In the genomic region with DNA sequence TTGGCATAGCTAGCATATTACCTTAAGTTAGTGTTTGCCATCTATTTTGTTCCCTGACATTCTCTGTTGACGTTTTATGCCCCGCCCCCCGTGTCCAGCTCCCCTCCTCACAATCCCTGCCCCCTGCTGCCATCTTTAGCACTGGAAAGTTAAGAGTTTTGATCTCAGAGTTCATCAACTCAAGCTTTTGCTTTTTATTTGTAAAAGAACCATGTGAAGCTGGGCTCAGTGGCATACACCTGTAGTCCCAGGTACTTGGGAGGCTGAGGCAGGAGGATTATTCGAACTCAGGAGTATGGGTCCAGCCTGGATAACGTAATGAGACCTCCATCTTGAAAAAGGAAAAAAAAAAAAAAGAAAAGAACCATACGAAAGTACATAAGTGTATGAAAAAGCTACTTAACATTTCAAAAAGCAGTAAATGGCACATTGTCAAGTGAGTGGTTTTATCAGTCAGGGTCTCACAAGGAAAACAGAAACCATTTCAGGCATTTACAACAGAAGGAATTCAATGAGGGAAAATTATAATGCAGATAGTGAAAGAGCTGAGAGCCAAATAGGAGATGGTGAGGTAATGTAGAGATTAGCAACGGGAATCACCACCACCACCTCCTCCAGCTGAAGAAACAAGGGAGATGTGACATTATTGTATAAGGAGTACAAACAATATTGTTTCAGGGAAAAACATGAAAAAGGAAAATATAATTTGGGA, we compare ENCODE assay signal across 30 cellular contexts.
DNase-seq lines count a peak whose midpoint lies in the region; FAIRE-seq and TF ChIP-seq lines count a peak whose summit lies in the region.
"Had no signal": no experiment of that assay in that cellular context is flagged by ENCODE, and none has a peak within 500 bp of the region (broad histone marks: within the 10 kb centered on the region; RNA-seq: fewer than 3 reads in every experiment).

No MANE protein-coding gene starts in this region.

- H3K27ac Mint-ChIP-seq in activated naive CD4-positive, alpha-beta T cell treated with anti-CD3 and anti-CD28 coated beads for 36 hours = no peak overlapping the region
- H3K27ac Mint-ChIP-seq: IgD-negative memory B cell, T-helper 17 cell had no signal

- H3K36me3 ChIP-seq in H7 (replicated peaks; ENCODE audit: control insufficient read depth, insufficient read depth, low read length) = no peaks in the 10 kb centered on the region
- H3K36me3 ChIP-seq in NT2/D1 (ENCODE audit: insufficient read depth, insufficient read length, low read length) = no peaks in the 10 kb centered on the region
- H3K36me3 ChIP-seq in H1 (ENCODE audit: control insufficient read depth in 2 of 4, insufficient read depth in 4 of 4, low read length in 3 of 4) = no peaks in the 10 kb centered on the region
- no peaks in the 10 kb centered on the region for H3K36me3 ChIP-seq in mesendoderm (ENCODE audit: control insufficient read depth, insufficient read depth, low read length)
- H3K36me3 ChIP-seq: lower lobe of right lung, MG63, SJCRH30, uterus, WERI-Rb-1 had no signal

- H4K5ac ChIP-seq in H1 (ENCODE audit: insufficient read length, low read depth, low read length) = peak overlapping the region; percentile 33
- no peak overlapping the region for H4K5ac ChIP-seq in mesendoderm (ENCODE audit: low read length)

- TF ChIP-seq RAD21 in H1 (IDR thresholded peaks at IDR 0.05 in 1 of 2, conservative IDR thresholded peaks at IDR 0.05 in 1 of 2; ENCODE audit: low read depth in 2 of 2, low read length in 2 of 2) = no peak

- H3K23me2 ChIP-seq in H1 (ENCODE audit: low read depth, low read length) = no peaks in the 10 kb centered on the region

- peak; percentile 55 for FAIRE-seq in H1 (lab: Jason Lieb, UNC)

- no peaks in the 10 kb centered on the region for H4K20me1 ChIP-seq in H1 (replicated peaks in 1 of 2; ENCODE audit: control insufficient read depth in 1 of 2, insufficient read depth in 2 of 2, low read length in 2 of 2)

- H4K91ac ChIP-seq in H1 (replicated peaks; ENCODE audit: insufficient read length, low read length) = no peak overlapping the region

- TF ChIP-seq EP300 in H1 (IDR thresholded peaks at IDR 0.05; ENCODE audit: borderline replicate concordance in 1 of 2, low read depth in 2 of 2, low read length in 2 of 2) = no peak

- H3K27ac ChIP-seq in H1 (ENCODE audit: low read depth, low read length) (peak overlapping the region; percentile 79; the same call in 1 of the 2 replicates), mesendoderm (ENCODE audit: low read depth, low read length) (peak overlapping the region; percentile 46), substantia nigra (ENCODE audit: low read depth, low read length, poor library complexity, severe bottlenecking) (no peak overlapping the region)
- H3K27ac ChIP-seq: lower lobe of right lung, PC-9, SJCRH30, uterus, WERI-Rb-1 had no signal

- H2BK15ac ChIP-seq in H1 (ENCODE audit: low read length) = no peak overlapping the region
- no peak overlapping the region for H2BK15ac ChIP-seq in mesendoderm (replicated peaks; ENCODE audit: low read depth)

- POLR2A ChIA-PET in H1 (lab: Charles Lee; ENCODE audit: partially characterized antibody) = interaction anchor here (0.9 to 1.4 kb wide), 8 partner anchors 9 to 65 kb away, joined by 3 to 4 read pairs (median 3); a partner anchor contains a TSS
- POLR2A ChIA-PET in GM10248 (lab: Yijun Ruan, JAX) = no interaction called here

- no peak overlapping the region for H2AFZ ChIP-seq in H1 (ENCODE audit: low read length)
- H2AFZ ChIP-seq: PC-9 had no signal

- peaks cover 3% of the 10 kb centered on the region for H3K4me1 ChIP-seq in NT2/D1 (ENCODE audit: insufficient read depth, insufficient read length)
- H3K4me1 ChIP-seq in H1 (replicated peaks in 1 of 4; ENCODE audit: control insufficient read depth in 3 of 4, insufficient read depth in 4 of 4, low read length in 3 of 4) = peaks cover 17 to 39% (median 29%) of the 10 kb centered on the region in 4 experiments
- peaks cover 10% of the 10 kb centered on the region for H3K4me1 ChIP-seq in mesendoderm (ENCODE audit: control insufficient read depth, low read depth, low read length)
- H3K4me1 ChIP-seq: lower lobe of right lung, SJCRH30, uterus had no signal

- no peak overlapping the region for H3K56ac ChIP-seq in H1 (replicated peaks; ENCODE audit: insufficient read length, low read depth, low read length)
- peak overlapping the region; percentile 17 for H3K56ac ChIP-seq in mesendoderm (ENCODE audit: low read length)

- H3K27me3 Mint-ChIP-seq in activated naive CD4-positive, alpha-beta T cell treated with anti-CD3 and anti-CD28 coated beads for 36 hours (ENCODE audit: low read depth) = no peaks in the 10 kb centered on the region
- H3K27me3 Mint-ChIP-seq: IgD-negative memory B cell, T-helper 17 cell had no signal

- no peak overlapping the region for H3K4ac ChIP-seq in H1 (replicated peaks; ENCODE audit: insufficient read length, low read depth, low read length)
- H3K4ac ChIP-seq in mesendoderm (ENCODE audit: low read depth, low read length) = no peak overlapping the region

- TF ChIP-seq CTCF in H1 (IDR thresholded peaks at IDR 0.05; ENCODE audit: control extremely low read depth in 1 of 3, insufficient read depth in 1 of 3, low read depth in 1 of 3, low read length in 3 of 3) = no peak
- TF ChIP-seq CTCF in GM10248 (IDR thresholded peaks at IDR 0.05; ENCODE audit: control extremely low read depth, extremely low read depth, low read depth, missing control alignments) = no peak

- H3K18ac ChIP-seq in H1 (ENCODE audit: extremely low read depth, low read length) (no peak overlapping the region; the same call in 1 of the 2 replicates), mesendoderm (ENCODE audit: low read length) (peak overlapping the region; percentile 39)

- H2BK120ac ChIP-seq in H1 (replicated peaks; ENCODE audit: low read depth, low read length) (no peak overlapping the region), mesendoderm (ENCODE audit: low read depth, low read length) (no peak overlapping the region)

- DNase-seq in H7 (no peak), NT2/D1 (ENCODE audit: low read depth, low spot score) (peak; percentile 35), H1 (ENCODE audit: low read depth in 1 of 2, low spot score in 2 of 2) (peak in 1 of 2 experiments; percentile 19), mesendoderm (peak; percentile 59), substantia nigra (lab: John Stamatoyannopoulos, UW) (no peak), germinal center (ENCODE audit: low spot score) (no peak), GM10248 (ENCODE audit: extremely low spot score) (no peak)
- DNase-seq in activated naive CD4-positive, alpha-beta T cell treated with anti-CD3 and anti-CD28 coated beads for 36 hours = no peak
- DNase-seq: ACHN; activated CD4-positive, alpha-beta T cell treated with anti-CD3 and anti-CD28 coated beads, Interleukin-2, amount 50 U/mL, for 4 hours; activated gamma-delta T cell; C1 segment of cervical spinal cord; Calu3; cerebellar nuclear complex; effector memory CD4-positive, alpha-beta T cell; head of caudate nucleus; islet precursor cell; lower lobe of right lung; MG63; NCI-H1436 treated with DMSO at 0.1 percent for 48 hours; NCI-H2171 treated with DMSO at 0.1 percent for 48 hours; NCI-H82; nucleus accumbens; PC-9; SJCRH30; stimulated activated CD4-positive, alpha-beta T cell treated with anti-CD3 and anti-CD28 coated beads, Interleukin-15, amount 100 ng/mL, for 24 hours; T-helper 17 cell; uterus; WERI-Rb-1 had no signal

- H3K23ac ChIP-seq in H1 (ENCODE audit: insufficient read length) (no peak overlapping the region), mesendoderm (ENCODE audit: low read length) (no peak overlapping the region)

- no peak overlapping the region for H2BK20ac ChIP-seq in H1 (ENCODE audit: low read length)

- CTCF ChIA-PET in H1 (lab: Charles Lee; ENCODE audit: partially characterized antibody) (interaction anchor here (1.2 to 1.9 kb wide), 6 partner anchors 17 to 295 kb away, joined by 3 to 5 read pairs (median 4); no protein-coding TSS in a partner anchor), GM10248 (lab: Yijun Ruan, JAX) (interaction anchor here (1.2 kb wide), 2 partner anchors 12 to 119 kb away, joined by 3 to 4 read pairs; no protein-coding TSS in a partner anchor)
- CTCF ChIA-PET in activated naive CD4-positive, alpha-beta T cell treated with anti-CD3 and anti-CD28 coated beads for 36 hours (lab: Charles Lee) = interaction anchor here (0.6 kb wide), 2 partner anchors 30 to 214 kb away, joined by 3 to 7 read pairs; no protein-coding TSS in a partner anchor

- H3K27me3 ChIP-seq in H7 (ENCODE audit: control insufficient read depth, insufficient read depth, low read length) (no peaks in the 10 kb centered on the region), NT2/D1 (ENCODE audit: insufficient read depth, insufficient read length) (no peaks in the 10 kb centered on the region), H1 (replicated peaks in 1 of 4; ENCODE audit: control insufficient read depth in 3 of 4, extremely low read depth in 1 of 4, insufficient read depth in 3 of 4, low read length in 3 of 4) (no peaks in the 10 kb centered on the region), mesendoderm (ENCODE audit: insufficient read depth, low read length, poor library complexity) (no peaks in the 10 kb centered on the region)
- H3K27me3 ChIP-seq: MG63, SJCRH30, uterus had no signal

- no peaks in the 10 kb centered on the region for H3K36me3 Mint-ChIP-seq in activated naive CD4-positive, alpha-beta T cell treated with anti-CD3 and anti-CD28 coated beads for 36 hours (ENCODE audit: low read depth)

- H3K79me1 ChIP-seq in H1 (ENCODE audit: low read depth, low read length) = peaks cover 2% of the 10 kb centered on the region; the same call in 1 of the 2 replicates
- peaks cover 8% of the 10 kb centered on the region for H3K79me1 ChIP-seq in mesendoderm (ENCODE audit: low read length)

- H3K9me3 Mint-ChIP-seq in activated naive CD4-positive, alpha-beta T cell treated with anti-CD3 and anti-CD28 coated beads for 36 hours = no peaks in the 10 kb centered on the region
- H3K9me3 Mint-ChIP-seq: IgD-negative memory B cell had no signal

- WGBS in H1 (ENCODE audit: extremely low coverage in 1 of 2, insufficient coverage in 1 of 2, insufficient read length in 1 of 2, insufficient replicate concordance in 2 of 2, low coverage in 1 of 2, low lambda C conversion rate in 2 of 2, missing lambda C conversion rate in 1 of 2), 2 experiments = 7% methylated on average over 7 of the region's 7 CpGs; no CpG with 5 or more reads in 1 of the 2 experiments
- no CpG with 5 or more reads among the region's 7 CpGs for WGBS in mesendoderm (ENCODE audit: extremely low coverage, insufficient coverage, low lambda C conversion rate)

- no peak overlapping the region for H3K9ac ChIP-seq in NT2/D1 (ENCODE audit: insufficient read length, low read depth)
- H3K9ac ChIP-seq in H1 (replicated peaks in 1 of 4; ENCODE audit: extremely low read depth in 1 of 4, low read depth in 3 of 4, low read length in 3 of 4) = peak overlapping the region in 2 of 4 experiments; percentile 13 to 31; a peak in 1 of 7 replicates
- no peak overlapping the region for H3K9ac ChIP-seq in mesendoderm (ENCODE audit: low read length)

- H2AK5ac ChIP-seq in H1 (ENCODE audit: low read depth, low read length) (no peak overlapping the region), mesendoderm (ENCODE audit: low read length) (no peak overlapping the region)

- TF ChIP-seq POLR2A in H1 (IDR thresholded peaks at IDR 0.05; ENCODE audit: control extremely low read depth in 1 of 2, low read depth in 2 of 2, low read length in 2 of 2) = no peak

- H3K14ac ChIP-seq in H1 (ENCODE audit: insufficient read length) = no peak overlapping the region

- H2BK5ac ChIP-seq in H1 (ENCODE audit: low read depth, low read length) = peak overlapping the region; percentile 79
- H2BK5ac ChIP-seq in mesendoderm (ENCODE audit: low read length) = no peak overlapping the region

- no peak overlapping the region for H4K8ac ChIP-seq in H1 (ENCODE audit: extremely low read depth, insufficient read depth, low read length)
- H4K8ac ChIP-seq in mesendoderm (ENCODE audit: low read depth, low read length) = peak overlapping the region; percentile 86

- H3K4me3 Mint-ChIP-seq in activated naive CD4-positive, alpha-beta T cell treated with anti-CD3 and anti-CD28 coated beads for 36 hours = no peak overlapping the region
- H3K4me3 Mint-ChIP-seq: IgD-negative memory B cell, T-helper 17 cell had no signal

- H2BK12ac ChIP-seq in H1 (ENCODE audit: low read depth, low read length) = peak overlapping the region; percentile 56; the same call in 1 of the 2 replicates

- peaks cover 0 to 61% of the 10 kb centered on the region in 2 experiments; a peak in 2 of 4 replicates for H3K79me2 ChIP-seq in H1 (ENCODE audit: control insufficient read depth in 1 of 2, insufficient read depth in 2 of 2, low read length in 2 of 2)
- peaks cover 5% of the 10 kb centered on the region for H3K79me2 ChIP-seq in mesendoderm (ENCODE audit: control insufficient read depth, insufficient read depth, low read length)

- no peaks in the 10 kb centered on the region for H3K9me3 ChIP-seq in NT2/D1 (ENCODE audit: insufficient read depth, low read length)
- H3K9me3 ChIP-seq in H1 (ENCODE audit: insufficient read depth in 2 of 2, low read depth in 1 of 2, low read length in 1 of 2) = no peaks in the 10 kb centered on the region
- H3K9me3 ChIP-seq: lower lobe of right lung, MG63, SJCRH30, uterus had no signal

- peak overlapping the region; percentile 15; the same call in 1 of the 2 replicates for H3K4me3 ChIP-seq in H7 (ENCODE audit: insufficient read depth, low read depth, low read length)
- H3K4me3 ChIP-seq in NT2/D1 (ENCODE audit: insufficient read length, low read depth) = no peak overlapping the region
- peak overlapping the region in 2 of 4 experiments; percentile 3 to 46; a peak in 2 of 8 replicates for H3K4me3 ChIP-seq in H1 (ENCODE audit: extremely low read depth in 1 of 4, insufficient read depth in 2 of 4, low read depth in 3 of 4, low read length in 4 of 4)
- H3K4me3 ChIP-seq in mesendoderm (ENCODE audit: low read length) = no peak overlapping the region
- H3K4me3 ChIP-seq: lower lobe of right lung, MG63, PC-9, SJCRH30, uterus had no signal

- H3K4me2 ChIP-seq in H1 (ENCODE audit: insufficient read depth in 1 of 2, low read depth in 2 of 2, low read length in 2 of 2) (peak overlapping the region; percentile 52 to 62), mesendoderm (ENCODE audit: low read length) (no peak overlapping the region)
- H3K4me2 ChIP-seq: PC-9 had no signal

- peaks cover 2% of the 10 kb centered on the region for H3K4me1 Mint-ChIP-seq in activated naive CD4-positive, alpha-beta T cell treated with anti-CD3 and anti-CD28 coated beads for 36 hours (ENCODE audit: low read depth)

- intact Hi-C loops in activated naive CD4-positive, alpha-beta T cell treated with anti-CD3 and anti-CD28 coated beads for 36 hours (cut with micrococcal nuclease) = no loop called here

Comparison
In these comparisons a context has a peak if more than half of its experiments do, and no peak if none do; other contexts are left out.
1. DNase-seq: peak in NT2/D1 (single experiment) and mesendoderm (single experiment); none in H7 (single experiment), activated naive CD4-positive, alpha-beta T cell treated with anti-CD3 and anti-CD28 coated beads for 36 hours (single experiment), substantia nigra (0 of 49), germinal center (single experiment) and GM10248 (single experiment).